In the genomic region with DNA sequence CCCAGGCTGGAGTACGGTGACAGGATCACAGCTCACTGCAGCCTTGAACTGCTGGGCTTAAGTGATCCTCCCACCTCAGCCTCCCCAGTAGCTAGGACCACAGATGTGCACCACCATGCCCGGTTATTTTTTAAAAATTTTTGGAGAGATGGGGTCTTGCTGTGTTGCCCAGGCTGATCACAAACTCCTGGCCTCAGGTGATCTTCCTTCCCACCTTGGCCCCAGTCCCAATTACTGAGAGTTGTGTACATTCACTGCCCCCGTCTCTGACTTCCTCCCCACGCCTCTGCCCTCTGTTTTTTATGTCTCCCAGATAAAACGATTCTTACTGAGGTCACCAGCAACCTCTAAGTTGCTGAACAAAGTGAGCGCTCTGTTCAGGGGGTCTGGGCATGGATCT, we compare ENCODE assay signal across 16 cellular contexts.
DNase-seq lines count a peak whose midpoint lies in the region; ATAC-seq and TF ChIP-seq lines count a peak whose summit lies in the region.
"Had no signal": no experiment of that assay in that cellular context is flagged by ENCODE, and none has a peak within 500 bp of the region (broad histone marks: within the 10 kb centered on the region; RNA-seq: fewer than 3 reads in every experiment).

No MANE protein-coding gene starts in this region.

- intact Hi-C loops in activated CD4-positive, alpha-beta T cell treated with anti-CD3 and anti-CD28 coated beads for 36 hours (cut with DNase I, micrococcal nuclease), result no loop called here

- no peak for DNase-seq in WTC11 (ENCODE audit: low spot score)
- no peak for DNase-seq in neural crest cell (ENCODE audit: low read depth, low spot score)
- no peak for DNase-seq in stimulated activated effector memory CD8-positive, alpha-beta T cell treated with anti-CD3 and anti-CD28 coated beads, Interleukin-12 subunit alpha, Interleukin-12 subunit beta, amount 100 ng/mL, for 72 hours (ENCODE audit: low spot score in 2 of 2)
- DNase-seq in activated CD4-positive, alpha-beta T cell treated with anti-CD3 and anti-CD28 coated beads for 36 hours, result no peak
- no peak for DNase-seq in foreskin fibroblast
- DNase-seq: ACHN; C1 segment of cervical spinal cord; CD4-positive, alpha-beta memory T cell; DMS153; DND-41; GDM1; HFFc6 had no signal

- H3K36me3 Mint-ChIP-seq in WTC11 (no peaks in the 10 kb centered on the region), neural crest cell (ENCODE audit: low read depth) (no peaks in the 10 kb centered on the region)
- no peaks in the 10 kb centered on the region for H3K36me3 Mint-ChIP-seq in stimulated activated effector memory CD8-positive, alpha-beta T cell treated with anti-CD3 and anti-CD28 coated beads, Interleukin-12 subunit alpha, Interleukin-12 subunit beta, amount 100 ng/mL, for 72 hours
- H3K36me3 Mint-ChIP-seq in activated CD4-positive, alpha-beta T cell treated with anti-CD3 and anti-CD28 coated beads for 36 hours (ENCODE audit: low read depth), result no peaks in the 10 kb centered on the region
- H3K36me3 Mint-ChIP-seq: CD4-positive, alpha-beta memory T cell had no signal

- POLR2A ChIA-PET in HEK293 (lab: Yijun Ruan, JAX), result no interaction called here
- POLR2A ChIA-PET in WTC11 (lab: Charles Lee), result no interaction called here
- POLR2A ChIA-PET in activated CD4-positive, alpha-beta T cell treated with anti-CD3 and anti-CD28 coated beads for 36 hours (lab: Charles Lee), result no interaction called here

- no peak overlapping the region for H3K4me3 ChIP-seq in HEK293 (ENCODE audit: low read depth, low read length)
- H3K4me3 ChIP-seq in foreskin fibroblast (ENCODE audit: low read depth in 1 of 2, low read length in 2 of 2), result no peak overlapping the region
- H3K4me3 ChIP-seq: HAP-1 had no signal

- CTCF ChIA-PET in HEK293 (lab: Yijun Ruan, JAX), result interaction anchor here (0.7 to 5.3 kb wide), 5 partner anchors 9 to 426 kb away, joined by 3 to 131 read pairs (median 13); no protein-coding TSS in a partner anchor
- CTCF ChIA-PET in WTC11 (lab: Charles Lee), result interaction anchor here (0.9 to 4.8 kb wide), 10 partner anchors 38 to 516 kb away, joined by 3 to 131 read pairs (median 21); partner anchors contain the start of gene LINGO1
- CTCF ChIA-PET in activated CD4-positive, alpha-beta T cell treated with anti-CD3 and anti-CD28 coated beads for 36 hours (lab: Charles Lee), result interaction anchor here (0.8 to 5.2 kb wide), 6 partner anchors 9 to 598 kb away, joined by 3 to 44 read pairs (median 4); no protein-coding TSS in a partner anchor

- no peaks in the 10 kb centered on the region for H3K4me1 ChIP-seq in HEK293 (ENCODE audit: control insufficient read depth, insufficient read depth, low read length)

- H3K36me3 ChIP-seq in HEK293 (ENCODE audit: control insufficient read depth in 2 of 2, insufficient read depth in 1 of 2, low read length in 2 of 2), result no peaks in the 10 kb centered on the region
- H3K36me3 ChIP-seq: HAP-1 had no signal

- no peak overlapping the region for H3K27ac ChIP-seq in HEK293 (ENCODE audit: extremely low read depth, low read depth, low read length)

- ATAC-seq in WTC11 (no peak), HG03571 (IDR thresholded peaks at IDR 0.05; ENCODE audit: unreplicated experiment) (no peak), GM18873 (IDR thresholded peaks at IDR 0.05; ENCODE audit: low FRiP score, unreplicated experiment) (no peak)
- ATAC-seq in stimulated activated effector memory CD8-positive, alpha-beta T cell treated with anti-CD3 and anti-CD28 coated beads, Interleukin-12 subunit alpha, Interleukin-12 subunit beta, amount 100 ng/mL, for 72 hours, result no peak
- ATAC-seq in activated CD4-positive, alpha-beta T cell treated with anti-CD3 and anti-CD28 coated beads for 36 hours, result no peak

- H3K9me3 ChIP-seq in HEK293 (ENCODE audit: control insufficient read depth, insufficient read depth, low read depth, low read length), result no peaks in the 10 kb centered on the region
- H3K9me3 ChIP-seq: HAP-1 had no signal

- TF ChIP-seq CTCF in HEK293 (tag by site-specific recombination; IDR thresholded peaks at IDR 0.05), result no peak
- TF ChIP-seq CTCF in WTC11 (IDR thresholded peaks at IDR 0.05), result no peak
- no peak for TF ChIP-seq CTCF in neural crest cell (conservative IDR thresholded peaks at IDR 0.05)
- no peak for TF ChIP-seq CTCF in foreskin fibroblast (IDR thresholded peaks at IDR 0.05; ENCODE audit: low read depth, low read length)

- no peak overlapping the region for H3K4me3 Mint-ChIP-seq in WTC11
- peak overlapping the region; percentile 5 for H3K4me3 Mint-ChIP-seq in neural crest cell
- no peak overlapping the region for H3K4me3 Mint-ChIP-seq in stimulated activated effector memory CD8-positive, alpha-beta T cell treated with anti-CD3 and anti-CD28 coated beads, Interleukin-12 subunit alpha, Interleukin-12 subunit beta, amount 100 ng/mL, for 72 hours
- no peak overlapping the region for H3K4me3 Mint-ChIP-seq in activated CD4-positive, alpha-beta T cell treated with anti-CD3 and anti-CD28 coated beads for 36 hours
- H3K4me3 Mint-ChIP-seq: HFFc6 had no signal

- H3K27me3 Mint-ChIP-seq in WTC11 (ENCODE audit: low read depth) (peaks cover 3% of the 10 kb centered on the region), neural crest cell (ENCODE audit: low read depth) (no peaks in the 10 kb centered on the region)
- H3K27me3 Mint-ChIP-seq in activated CD4-positive, alpha-beta T cell treated with anti-CD3 and anti-CD28 coated beads for 36 hours, result no peaks in the 10 kb centered on the region
- H3K27me3 Mint-ChIP-seq: CD4-positive, alpha-beta memory T cell had no signal

- peaks cover 45% of the 10 kb centered on the region for H3K4me1 Mint-ChIP-seq in WTC11
- H3K4me1 Mint-ChIP-seq in neural crest cell, result peaks cover 62% of the 10 kb centered on the region
- peaks cover 14% of the 10 kb centered on the region for H3K4me1 Mint-ChIP-seq in stimulated activated effector memory CD8-positive, alpha-beta T cell treated with anti-CD3 and anti-CD28 coated beads, Interleukin-12 subunit alpha, Interleukin-12 subunit beta, amount 100 ng/mL, for 72 hours
- H3K4me1 Mint-ChIP-seq in activated CD4-positive, alpha-beta T cell treated with anti-CD3 and anti-CD28 coated beads for 36 hours, result peaks cover 4% of the 10 kb centered on the region

- H3K27ac Mint-ChIP-seq in WTC11 (no peak overlapping the region), neural crest cell (ENCODE audit: unreplicated experiment) (peak overlapping the region; percentile 5)
- H3K27ac Mint-ChIP-seq in stimulated activated effector memory CD8-positive, alpha-beta T cell treated with anti-CD3 and anti-CD28 coated beads, Interleukin-12 subunit alpha, Interleukin-12 subunit beta, amount 100 ng/mL, for 72 hours, result peak overlapping the region; percentile 26
- H3K27ac Mint-ChIP-seq in activated CD4-positive, alpha-beta T cell treated with anti-CD3 and anti-CD28 coated beads for 36 hours, result no peak overlapping the region
- H3K27ac Mint-ChIP-seq: HFFc6 had no signal

- H3K9me3 Mint-ChIP-seq in WTC11 (peaks cover 5% of the 10 kb centered on the region; the same call in 1 of the 2 replicates), neural crest cell (no peaks in the 10 kb centered on the region)
- H3K9me3 Mint-ChIP-seq in stimulated activated effector memory CD8-positive, alpha-beta T cell treated with anti-CD3 and anti-CD28 coated beads, Interleukin-12 subunit alpha, Interleukin-12 subunit beta, amount 100 ng/mL, for 72 hours, result no peaks in the 10 kb centered on the region
- no peaks in the 10 kb centered on the region for H3K9me3 Mint-ChIP-seq in activated CD4-positive, alpha-beta T cell treated with anti-CD3 and anti-CD28 coated beads for 36 hours (ENCODE audit: low read depth)
- H3K9me3 Mint-ChIP-seq: CD4-positive, alpha-beta memory T cell; HFFc6 had no signal

TF ChIP-seq in HEK293, 187 proteins besides CTCF, POLR2A, EP300 and RAD21 (continues in another document):
- TF ChIP-seq ZFP37 (tag by site-specific recombination; IDR thresholded peaks at IDR 0.05), result no peak
- TF ChIP-seq, protein P1, sequence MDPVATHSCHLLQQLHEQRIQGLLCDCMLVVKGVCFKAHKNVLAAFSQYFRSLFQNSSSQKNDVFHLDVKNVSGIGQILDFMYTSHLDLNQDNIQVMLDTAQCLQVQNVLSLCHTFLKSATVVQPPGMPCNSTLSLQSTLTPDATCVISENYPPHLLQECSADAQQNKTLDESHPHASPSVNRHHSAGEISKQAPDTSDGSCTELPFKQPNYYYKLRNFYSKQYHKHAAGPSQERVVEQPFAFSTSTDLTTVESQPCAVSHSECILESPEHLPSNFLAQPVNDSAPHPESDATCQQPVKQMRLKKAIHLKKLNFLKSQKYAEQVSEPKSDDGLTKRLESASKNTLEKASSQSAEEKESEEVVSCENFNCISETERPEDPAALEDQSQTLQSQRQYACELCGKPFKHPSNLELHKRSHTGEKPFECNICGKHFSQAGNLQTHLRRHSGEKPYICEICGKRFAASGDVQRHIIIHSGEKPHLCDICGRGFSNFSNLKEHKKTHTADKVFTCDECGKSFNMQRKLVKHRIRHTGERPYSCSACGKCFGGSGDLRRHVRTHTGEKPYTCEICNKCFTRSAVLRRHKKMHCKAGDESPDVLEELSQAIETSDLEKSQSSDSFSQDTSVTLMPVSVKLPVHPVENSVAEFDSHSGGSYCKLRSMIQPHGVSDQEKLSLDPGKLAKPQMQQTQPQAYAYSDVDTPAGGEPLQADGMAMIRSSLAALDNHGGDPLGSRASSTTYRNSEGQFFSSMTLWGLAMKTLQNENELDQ (tag by site-specific recombination; IDR thresholded peaks at IDR 0.05; ENCODE audit: low read depth), result no peak
- peak; percentile 78 for TF ChIP-seq ZNF121 (tag by site-specific recombination; IDR thresholded peaks at IDR 0.05)

TF ChIP-seq in WTC11, 78 proteins besides CTCF, POLR2A, EP300 and RAD21:
- TF ChIP-seq, protein P2, sequence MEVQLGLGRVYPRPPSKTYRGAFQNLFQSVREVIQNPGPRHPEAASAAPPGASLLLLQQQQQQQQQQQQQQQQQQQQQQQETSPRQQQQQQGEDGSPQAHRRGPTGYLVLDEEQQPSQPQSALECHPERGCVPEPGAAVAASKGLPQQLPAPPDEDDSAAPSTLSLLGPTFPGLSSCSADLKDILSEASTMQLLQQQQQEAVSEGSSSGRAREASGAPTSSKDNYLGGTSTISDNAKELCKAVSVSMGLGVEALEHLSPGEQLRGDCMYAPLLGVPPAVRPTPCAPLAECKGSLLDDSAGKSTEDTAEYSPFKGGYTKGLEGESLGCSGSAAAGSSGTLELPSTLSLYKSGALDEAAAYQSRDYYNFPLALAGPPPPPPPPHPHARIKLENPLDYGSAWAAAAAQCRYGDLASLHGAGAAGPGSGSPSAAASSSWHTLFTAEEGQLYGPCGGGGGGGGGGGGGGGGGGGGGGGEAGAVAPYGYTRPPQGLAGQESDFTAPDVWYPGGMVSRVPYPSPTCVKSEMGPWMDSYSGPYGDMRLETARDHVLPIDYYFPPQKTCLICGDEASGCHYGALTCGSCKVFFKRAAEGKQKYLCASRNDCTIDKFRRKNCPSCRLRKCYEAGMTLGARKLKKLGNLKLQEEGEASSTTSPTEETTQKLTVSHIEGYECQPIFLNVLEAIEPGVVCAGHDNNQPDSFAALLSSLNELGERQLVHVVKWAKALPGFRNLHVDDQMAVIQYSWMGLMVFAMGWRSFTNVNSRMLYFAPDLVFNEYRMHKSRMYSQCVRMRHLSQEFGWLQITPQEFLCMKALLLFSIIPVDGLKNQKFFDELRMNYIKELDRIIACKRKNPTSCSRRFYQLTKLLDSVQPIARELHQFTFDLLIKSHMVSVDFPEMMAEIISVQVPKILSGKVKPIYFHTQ (CRISPR knock-in tag; IDR thresholded peaks at IDR 0.05), result no peak
- TF ChIP-seq ZNF121 (CRISPR knock-in tag; IDR thresholded peaks at IDR 0.05), result 0 out of 2 replicates have a peak, but pooled peaks have one; percentile 41

Comparison
In these comparisons a context has a peak if more than half of its experiments do, and no peak if none do; other contexts are left out.
1. H3K27ac Mint-ChIP-seq: peak in neural crest cell (single experiment) and stimulated activated effector memory CD8-positive, alpha-beta T cell treated with anti-CD3 and anti-CD28 coated beads, Interleukin-12 subunit alpha, Interleukin-12 subunit beta, amount 100 ng/mL, for 72 hours (single experiment); none in WTC11 (single experiment) and activated CD4-positive, alpha-beta T cell treated with anti-CD3 and anti-CD28 coated beads for 36 hours (single experiment).
2. Of the 8 proteins assayed by ChIP-seq in both HEK293 and WTC11: peak only in HEK293: none; only in WTC11: none; in both: ZNF121; in neither: 7.